ENCODE assay signal across 22 cellular contexts in genomic region chr10:62457598-62457997, GRCh38.
A peak's percentile ranks its signal among the peaks of the same experiment; 100 is the strongest.
DNase-seq lines count a peak whose midpoint lies in the region; ATAC-seq and TF ChIP-seq lines count a peak whose summit lies in the region.
"Had no signal": no experiment of that assay in that cellular context is flagged by ENCODE, and none has a peak within 500 bp of the region (broad histone marks: within the 10 kb centered on the region; RNA-seq: fewer than 3 reads in every experiment).

No MANE protein-coding gene starts in this region.

- intact Hi-C loops in esophagus squamous epithelium (cut with DNase I): no loop called here

- WGBS in esophagus squamous epithelium, 2 donors: 20 to 54% methylated on average over 1 of the region's 1 CpG

- no peaks in the 10 kb centered on the region for H3K9me3 ChIP-seq in esophagus squamous epithelium
- H3K9me3 ChIP-seq: adrenal gland, Caco-2, esophagus muscularis mucosa, vagina had no signal

- H3K27me3 ChIP-seq in esophagus squamous epithelium: no peaks in the 10 kb centered on the region
- H3K27me3 ChIP-seq: adrenal gland, esophagus muscularis mucosa, vagina had no signal

- H3K4me1 ChIP-seq in esophagus squamous epithelium: peaks cover 0 to 12% (median 0%) of the 10 kb centered on the region in 3 donors
- H3K4me1 ChIP-seq: adrenal gland, parathyroid adenoma, vagina had no signal

- TF ChIP-seq CTCF in GM12864 (IDR thresholded peaks at IDR 0.05; ENCODE audit: low read depth, low read length, missing control alignments) (no peak), esophagus squamous epithelium (IDR thresholded peaks at IDR 0.05) (no peak)

- ATAC-seq in GM21381 (IDR thresholded peaks at IDR 0.05; ENCODE audit: unreplicated experiment): peak; percentile 42
- ATAC-seq in HG03066 (IDR thresholded peaks at IDR 0.05; ENCODE audit: low read depth, unreplicated experiment): peak; percentile 34
- ATAC-seq in GM18861 (IDR thresholded peaks at IDR 0.05; ENCODE audit: unreplicated experiment): no peak
- ATAC-seq: activated CD8-positive, alpha-beta T cell treated with anti-CD3 and anti-CD28 coated beads, Interleukin-2, amount 10 ng/mL, durations not matched to agents 7 days and 5 days; activated T-cell treated with anti-CD3 and anti-CD28 coated beads, Interleukin-2, amount 50 U/mL, for 72 hours had no signal

- no peak for TF ChIP-seq POLR2A in esophagus squamous epithelium (IDR thresholded peaks at IDR 0.05)

- no peak overlapping the region for H3K27ac ChIP-seq in esophagus squamous epithelium
- H3K27ac ChIP-seq: adrenal gland, esophagus muscularis mucosa, parathyroid adenoma, VCaP had no signal

- DNase-seq in GM12864 (ENCODE audit: low read depth) (peak; percentile 39), SW480 (ENCODE audit: low spot score) (peak; percentile 46), SKM-1 (lab: John Stamatoyannopoulos, UW; ENCODE audit: unreplicated experiment) (no peak), esophagus squamous epithelium (lab: John Stamatoyannopoulos, UW) (no peak), medulla oblongata (ENCODE audit: extremely low spot score) (no peak)
- DNase-seq: activated CD8-positive, alpha-beta T cell treated with anti-CD3 and anti-CD28 coated beads, Interleukin-2, amount 10 ng/mL, durations not matched to agents 7 days and 5 days; activated T-cell treated with anti-CD3 and anti-CD28 coated beads, Interleukin-2, amount 50 U/mL, for 72 hours; adrenal gland; Caco-2; HFFc6; Karpas-422; NCI-H1417; stimulated activated CD4-positive, alpha-beta T cell treated with anti-CD3 and anti-CD28 coated beads, Interleukin-2, amount 100 ng/mL, for 48 hours; substantia nigra; T-helper 1 cell had no signal

- H3K4me3 ChIP-seq in GM12864 (ENCODE audit: low read depth, low read length): no peak overlapping the region
- no peak overlapping the region for H3K4me3 ChIP-seq in esophagus squamous epithelium
- H3K4me3 ChIP-seq: adrenal gland, esophagus muscularis mucosa, vagina had no signal

- H3K36me3 ChIP-seq in esophagus squamous epithelium: no peaks in the 10 kb centered on the region
- H3K36me3 ChIP-seq: adrenal gland, esophagus muscularis mucosa, vagina had no signal

Comparison
In these comparisons a context has a peak if more than half of its experiments do, and no peak if none do; other contexts are left out.
1. DNase-seq: peak in GM12864 (single experiment) and SW480 (single experiment); none in SKM-1 (single experiment), esophagus squamous epithelium (single experiment) and medulla oblongata (single experiment).